In the genomic region with DNA sequence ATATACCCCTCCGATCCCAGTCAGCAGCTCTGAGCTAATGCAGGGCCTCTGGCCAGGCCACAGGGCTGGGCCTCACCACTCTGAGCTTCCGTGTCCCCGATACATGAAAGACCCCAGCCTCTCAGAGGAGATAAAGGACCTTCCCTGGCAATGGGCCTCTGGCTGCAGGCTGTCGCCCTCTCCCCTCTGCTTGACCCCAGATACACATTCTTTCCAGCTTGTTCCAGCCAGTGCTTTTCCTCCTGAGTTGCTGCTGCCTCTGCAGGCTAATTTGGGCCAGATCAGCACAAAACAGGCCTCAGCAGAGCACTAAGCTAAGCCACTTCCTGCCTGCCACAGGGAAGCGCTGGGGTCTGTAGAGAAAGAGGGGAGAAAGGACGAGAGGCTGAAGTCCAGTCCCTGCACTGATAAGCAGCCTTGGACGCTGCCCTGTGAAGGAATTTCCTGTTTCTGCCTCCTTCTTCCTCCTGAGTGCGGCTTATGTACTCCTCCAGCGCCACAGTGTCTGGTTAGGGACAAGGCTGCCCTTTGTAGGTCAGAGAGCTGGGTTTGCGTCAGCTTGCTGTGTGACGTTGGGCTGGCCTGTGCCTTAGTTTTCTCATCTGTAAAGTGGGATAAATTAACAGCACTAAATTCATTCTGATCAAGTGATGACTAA, we compare ENCODE assay signal across 1 cellular context.
A peak's percentile ranks its signal among the peaks of the same experiment; 100 is the strongest.
TF ChIP-seq lines count a peak whose summit lies in the region.

No MANE protein-coding gene starts in this region.

TF ChIP-seq in HepG2, 621 proteins besides CTCF, POLR2A, EP300 and RAD21 (continued from another document and continues in another):
- TF ChIP-seq, protein P1, sequence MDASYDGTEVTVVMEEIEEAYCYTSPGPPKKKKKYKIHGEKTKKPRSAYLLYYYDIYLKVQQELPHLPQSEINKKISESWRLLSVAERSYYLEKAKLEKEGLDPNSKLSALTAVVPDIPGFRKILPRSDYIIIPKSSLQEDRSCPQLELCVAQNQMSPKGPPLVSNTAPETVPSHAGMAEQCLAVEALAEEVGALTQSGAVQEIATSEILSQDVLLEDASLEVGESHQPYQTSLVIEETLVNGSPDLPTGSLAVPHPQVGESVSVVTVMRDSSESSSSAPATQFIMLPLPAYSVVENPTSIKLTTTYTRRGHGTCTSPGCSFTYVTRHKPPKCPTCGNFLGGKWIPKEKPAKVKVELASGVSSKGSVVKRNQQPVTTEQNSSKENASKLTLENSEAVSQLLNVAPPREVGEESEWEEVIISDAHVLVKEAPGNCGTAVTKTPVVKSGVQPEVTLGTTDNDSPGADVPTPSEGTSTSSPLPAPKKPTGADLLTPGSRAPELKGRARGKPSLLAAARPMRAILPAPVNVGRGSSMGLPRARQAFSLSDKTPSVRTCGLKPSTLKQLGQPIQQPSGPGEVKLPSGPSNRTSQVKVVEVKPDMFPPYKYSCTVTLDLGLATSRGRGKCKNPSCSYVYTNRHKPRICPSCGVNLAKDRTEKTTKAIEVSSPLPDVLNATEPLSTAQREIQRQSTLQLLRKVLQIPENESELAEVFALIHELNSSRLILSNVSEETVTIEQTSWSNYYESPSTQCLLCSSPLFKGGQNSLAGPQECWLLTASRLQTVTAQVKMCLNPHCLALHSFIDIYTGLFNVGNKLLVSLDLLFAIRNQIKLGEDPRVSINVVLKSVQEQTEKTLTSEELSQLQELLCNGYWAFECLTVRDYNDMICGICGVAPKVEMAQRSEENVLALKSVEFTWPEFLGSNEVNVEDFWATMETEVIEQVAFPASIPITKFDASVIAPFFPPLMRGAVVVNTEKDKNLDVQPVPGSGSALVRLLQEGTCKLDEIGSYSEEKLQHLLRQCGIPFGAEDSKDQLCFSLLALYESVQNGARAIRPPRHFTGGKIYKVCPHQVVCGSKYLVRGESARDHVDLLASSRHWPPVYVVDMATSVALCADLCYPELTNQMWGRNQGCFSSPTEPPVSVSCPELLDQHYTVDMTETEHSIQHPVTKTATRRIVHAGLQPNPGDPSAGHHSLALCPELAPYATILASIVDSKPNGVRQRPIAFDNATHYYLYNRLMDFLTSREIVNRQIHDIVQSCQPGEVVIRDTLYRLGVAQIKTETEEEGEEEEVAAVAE (CRISPR knock-in tag; IDR thresholded peaks at IDR 0.05; ENCODE audit: borderline replicate concordance) = peak; percentile 50; the same call in 1 of the 2 replicates
- TF ChIP-seq MAFF (IDR thresholded peaks at IDR 0.05; ENCODE audit: low read depth, low read length) (peak; percentile 98), KLF15 (CRISPR knock-in tag; IDR thresholded peaks at IDR 0.05; ENCODE audit: borderline replicate concordance) (no peak), ZNF567 (CRISPR knock-in tag; IDR thresholded peaks at IDR 0.05; ENCODE audit: borderline replicate concordance) (no peak), ZZZ3 (CRISPR knock-in tag; IDR thresholded peaks at IDR 0.05; ENCODE audit: borderline replicate concordance) (no peak), ZNF180 (CRISPR knock-in tag; IDR thresholded peaks at IDR 0.05; ENCODE audit: borderline replicate concordance, low read depth) (0 out of 2 replicates have a peak, but pooled peaks have one; percentile 51), KLF12 (CRISPR knock-in tag; IDR thresholded peaks at IDR 0.05; ENCODE audit: borderline replicate concordance) (peak; percentile 67; the same call in 1 of the 2 replicates), MBNL3 (CRISPR knock-in tag; conservative IDR thresholded peaks at IDR 0.05) (no peak), MAF1 (CRISPR knock-in tag; IDR thresholded peaks at IDR 0.05; ENCODE audit: borderline replicate concordance) (0 out of 2 replicates have a peak, but pooled peaks have one; percentile 66), AGO2 (optimal IDR thresholded peaks at IDR 0.05; ENCODE audit: low read depth, low read length) (no peak), NRL (CRISPR knock-in tag; IDR thresholded peaks at IDR 0.05; ENCODE audit: borderline replicate concordance) (no peak; the same call in 1 of the 2 replicates), TAF1 (CRISPR knock-in tag; IDR thresholded peaks at IDR 0.05) (peak; percentile 50; the same call in 1 of the 2 replicates), ZNF282 (IDR thresholded peaks at IDR 0.05; ENCODE audit: partially characterized antibody) (no peak), ZNF317 (CRISPR knock-in tag; IDR thresholded peaks at IDR 0.05) (peak; percentile 49; the same call in 1 of the 2 replicates), CAMTA2 (CRISPR knock-in tag; IDR thresholded peaks at IDR 0.05; ENCODE audit: borderline replicate concordance) (no peak), SKI (IDR thresholded peaks at IDR 0.05; ENCODE audit: partially characterized antibody) (peak; percentile 66), RFX3 (CRISPR knock-in tag; IDR thresholded peaks at IDR 0.05) (no peak), PHF8 (CRISPR knock-in tag; IDR thresholded peaks at IDR 0.05) (peak; percentile 66), ATAD3A (CRISPR knock-in tag; IDR thresholded peaks at IDR 0.05) (no peak), ZNF124 (CRISPR knock-in tag; IDR thresholded peaks at IDR 0.05) (peak; percentile 79), EHMT2 (IDR thresholded peaks at IDR 0.05; ENCODE audit: borderline replicate concordance, low read depth, low read length) (peak; percentile 46; the same call in 1 of the 2 replicates), SMAD9 (CRISPR knock-in tag; IDR thresholded peaks at IDR 0.05) (0 out of 2 replicates have a peak, but pooled peaks have one; percentile 47)
- TF ChIP-seq, protein P2, sequence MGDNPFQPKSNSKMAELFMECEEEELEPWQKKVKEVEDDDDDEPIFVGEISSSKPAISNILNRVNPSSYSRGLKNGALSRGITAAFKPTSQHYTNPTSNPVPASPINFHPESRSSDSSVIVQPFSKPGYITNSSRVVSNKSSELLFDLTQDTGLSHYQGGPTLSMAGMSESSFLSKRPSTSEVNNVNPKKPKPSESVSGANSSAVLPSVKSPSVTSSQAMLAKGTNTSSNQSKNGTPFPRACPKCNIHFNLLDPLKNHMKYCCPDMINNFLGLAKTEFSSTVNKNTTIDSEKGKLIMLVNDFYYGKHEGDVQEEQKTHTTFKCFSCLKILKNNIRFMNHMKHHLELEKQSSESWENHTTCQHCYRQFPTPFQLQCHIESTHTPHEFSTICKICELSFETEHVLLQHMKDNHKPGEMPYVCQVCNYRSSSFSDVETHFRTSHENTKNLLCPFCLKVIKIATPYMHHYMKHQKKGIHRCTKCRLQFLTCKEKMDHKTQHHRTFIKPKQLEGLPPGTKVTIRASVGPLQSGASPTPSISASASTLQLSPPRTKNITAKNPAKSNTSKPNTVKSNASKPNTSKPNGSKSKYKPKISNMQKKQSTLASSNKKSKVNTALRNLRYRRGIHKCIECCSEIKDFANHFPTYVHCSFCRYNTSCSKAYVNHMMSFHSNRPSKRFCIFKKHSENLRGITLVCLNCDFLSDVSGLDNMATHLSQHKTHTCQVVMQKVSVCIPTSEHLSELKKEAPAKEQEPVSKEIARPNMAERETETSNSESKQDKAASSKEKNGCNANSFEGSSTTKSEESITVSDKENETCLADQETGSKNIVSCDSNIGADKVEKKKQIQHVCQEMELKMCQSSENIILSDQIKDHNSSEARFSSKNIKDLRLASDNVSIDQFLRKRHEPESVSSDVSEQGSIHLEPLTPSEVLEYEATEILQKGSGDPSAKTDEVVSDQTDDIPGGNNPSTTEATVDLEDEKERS (CRISPR knock-in tag; IDR thresholded peaks at IDR 0.05) = peak; percentile 98
- TF ChIP-seq, protein P3, sequence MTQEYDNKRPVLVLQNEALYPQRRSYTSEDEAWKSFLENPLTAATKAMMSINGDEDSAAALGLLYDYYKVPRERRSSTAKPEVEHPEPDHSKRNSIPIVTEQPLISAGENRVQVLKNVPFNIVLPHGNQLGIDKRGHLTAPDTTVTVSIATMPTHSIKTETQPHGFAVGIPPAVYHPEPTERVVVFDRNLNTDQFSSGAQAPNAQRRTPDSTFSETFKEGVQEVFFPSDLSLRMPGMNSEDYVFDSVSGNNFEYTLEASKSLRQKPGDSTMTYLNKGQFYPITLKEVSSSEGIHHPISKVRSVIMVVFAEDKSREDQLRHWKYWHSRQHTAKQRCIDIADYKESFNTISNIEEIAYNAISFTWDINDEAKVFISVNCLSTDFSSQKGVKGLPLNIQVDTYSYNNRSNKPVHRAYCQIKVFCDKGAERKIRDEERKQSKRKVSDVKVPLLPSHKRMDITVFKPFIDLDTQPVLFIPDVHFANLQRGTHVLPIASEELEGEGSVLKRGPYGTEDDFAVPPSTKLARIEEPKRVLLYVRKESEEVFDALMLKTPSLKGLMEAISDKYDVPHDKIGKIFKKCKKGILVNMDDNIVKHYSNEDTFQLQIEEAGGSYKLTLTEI (CRISPR knock-in tag; conservative IDR thresholded peaks at IDR 0.05) = no peak
- TF ChIP-seq, protein P4, sequence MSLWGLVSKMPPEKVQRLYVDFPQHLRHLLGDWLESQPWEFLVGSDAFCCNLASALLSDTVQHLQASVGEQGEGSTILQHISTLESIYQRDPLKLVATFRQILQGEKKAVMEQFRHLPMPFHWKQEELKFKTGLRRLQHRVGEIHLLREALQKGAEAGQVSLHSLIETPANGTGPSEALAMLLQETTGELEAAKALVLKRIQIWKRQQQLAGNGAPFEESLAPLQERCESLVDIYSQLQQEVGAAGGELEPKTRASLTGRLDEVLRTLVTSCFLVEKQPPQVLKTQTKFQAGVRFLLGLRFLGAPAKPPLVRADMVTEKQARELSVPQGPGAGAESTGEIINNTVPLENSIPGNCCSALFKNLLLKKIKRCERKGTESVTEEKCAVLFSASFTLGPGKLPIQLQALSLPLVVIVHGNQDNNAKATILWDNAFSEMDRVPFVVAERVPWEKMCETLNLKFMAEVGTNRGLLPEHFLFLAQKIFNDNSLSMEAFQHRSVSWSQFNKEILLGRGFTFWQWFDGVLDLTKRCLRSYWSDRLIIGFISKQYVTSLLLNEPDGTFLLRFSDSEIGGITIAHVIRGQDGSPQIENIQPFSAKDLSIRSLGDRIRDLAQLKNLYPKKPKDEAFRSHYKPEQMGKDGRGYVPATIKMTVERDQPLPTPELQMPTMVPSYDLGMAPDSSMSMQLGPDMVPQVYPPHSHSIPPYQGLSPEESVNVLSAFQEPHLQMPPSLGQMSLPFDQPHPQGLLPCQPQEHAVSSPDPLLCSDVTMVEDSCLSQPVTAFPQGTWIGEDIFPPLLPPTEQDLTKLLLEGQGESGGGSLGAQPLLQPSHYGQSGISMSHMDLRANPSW (CRISPR knock-in tag; IDR thresholded peaks at IDR 0.05; ENCODE audit: borderline replicate concordance) = no peak
- TF ChIP-seq, protein P5, sequence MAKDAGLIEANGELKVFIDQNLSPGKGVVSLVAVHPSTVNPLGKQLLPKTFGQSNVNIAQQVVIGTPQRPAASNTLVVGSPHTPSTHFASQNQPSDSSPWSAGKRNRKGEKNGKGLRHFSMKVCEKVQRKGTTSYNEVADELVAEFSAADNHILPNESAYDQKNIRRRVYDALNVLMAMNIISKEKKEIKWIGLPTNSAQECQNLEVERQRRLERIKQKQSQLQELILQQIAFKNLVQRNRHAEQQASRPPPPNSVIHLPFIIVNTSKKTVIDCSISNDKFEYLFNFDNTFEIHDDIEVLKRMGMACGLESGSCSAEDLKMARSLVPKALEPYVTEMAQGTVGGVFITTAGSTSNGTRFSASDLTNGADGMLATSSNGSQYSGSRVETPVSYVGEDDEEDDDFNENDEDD (CRISPR knock-in tag; IDR thresholded peaks at IDR 0.05; ENCODE audit: borderline replicate concordance) = no peak
- TF ChIP-seq, protein P6, sequence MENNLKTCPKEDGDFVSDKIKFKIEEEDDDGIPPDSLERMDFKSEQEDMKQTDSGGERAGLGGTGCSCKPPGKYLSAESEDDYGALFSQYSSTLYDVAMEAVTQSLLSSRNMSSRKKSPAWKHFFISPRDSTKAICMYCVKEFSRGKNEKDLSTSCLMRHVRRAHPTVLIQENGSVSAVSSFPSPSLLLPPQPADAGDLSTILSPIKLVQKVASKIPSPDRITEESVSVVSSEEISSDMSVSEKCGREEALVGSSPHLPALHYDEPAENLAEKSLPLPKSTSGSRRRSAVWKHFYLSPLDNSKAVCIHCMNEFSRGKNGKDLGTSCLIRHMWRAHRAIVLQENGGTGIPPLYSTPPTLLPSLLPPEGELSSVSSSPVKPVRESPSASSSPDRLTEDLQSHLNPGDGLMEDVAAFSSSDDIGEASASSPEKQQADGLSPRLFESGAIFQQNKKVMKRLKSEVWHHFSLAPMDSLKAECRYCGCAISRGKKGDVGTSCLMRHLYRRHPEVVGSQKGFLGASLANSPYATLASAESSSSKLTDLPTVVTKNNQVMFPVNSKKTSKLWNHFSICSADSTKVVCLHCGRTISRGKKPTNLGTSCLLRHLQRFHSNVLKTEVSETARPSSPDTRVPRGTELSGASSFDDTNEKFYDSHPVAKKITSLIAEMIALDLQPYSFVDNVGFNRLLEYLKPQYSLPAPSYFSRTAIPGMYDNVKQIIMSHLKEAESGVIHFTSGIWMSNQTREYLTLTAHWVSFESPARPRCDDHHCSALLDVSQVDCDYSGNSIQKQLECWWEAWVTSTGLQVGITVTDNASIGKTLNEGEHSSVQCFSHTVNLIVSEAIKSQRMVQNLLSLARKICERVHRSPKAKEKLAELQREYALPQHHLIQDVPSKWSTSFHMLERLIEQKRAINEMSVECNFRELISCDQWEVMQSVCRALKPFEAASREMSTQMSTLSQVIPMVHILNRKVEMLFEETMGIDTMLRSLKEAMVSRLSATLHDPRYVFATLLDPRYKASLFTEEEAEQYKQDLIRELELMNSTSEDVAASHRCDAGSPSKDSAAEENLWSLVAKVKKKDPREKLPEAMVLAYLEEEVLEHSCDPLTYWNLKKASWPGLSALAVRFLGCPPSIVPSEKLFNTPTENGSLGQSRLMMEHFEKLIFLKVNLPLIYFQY (CRISPR knock-in tag; IDR thresholded peaks at IDR 0.05; ENCODE audit: borderline replicate concordance) = peak; percentile 84; the same call in 1 of the 2 replicates
- TF ChIP-seq, protein P7, sequence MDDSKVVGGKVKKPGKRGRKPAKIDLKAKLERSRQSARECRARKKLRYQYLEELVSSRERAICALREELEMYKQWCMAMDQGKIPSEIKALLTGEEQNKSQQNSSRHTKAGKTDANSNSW (CRISPR knock-in tag; IDR thresholded peaks at IDR 0.05; ENCODE audit: borderline replicate concordance) = no peak
- TF ChIP-seq, protein P8, sequence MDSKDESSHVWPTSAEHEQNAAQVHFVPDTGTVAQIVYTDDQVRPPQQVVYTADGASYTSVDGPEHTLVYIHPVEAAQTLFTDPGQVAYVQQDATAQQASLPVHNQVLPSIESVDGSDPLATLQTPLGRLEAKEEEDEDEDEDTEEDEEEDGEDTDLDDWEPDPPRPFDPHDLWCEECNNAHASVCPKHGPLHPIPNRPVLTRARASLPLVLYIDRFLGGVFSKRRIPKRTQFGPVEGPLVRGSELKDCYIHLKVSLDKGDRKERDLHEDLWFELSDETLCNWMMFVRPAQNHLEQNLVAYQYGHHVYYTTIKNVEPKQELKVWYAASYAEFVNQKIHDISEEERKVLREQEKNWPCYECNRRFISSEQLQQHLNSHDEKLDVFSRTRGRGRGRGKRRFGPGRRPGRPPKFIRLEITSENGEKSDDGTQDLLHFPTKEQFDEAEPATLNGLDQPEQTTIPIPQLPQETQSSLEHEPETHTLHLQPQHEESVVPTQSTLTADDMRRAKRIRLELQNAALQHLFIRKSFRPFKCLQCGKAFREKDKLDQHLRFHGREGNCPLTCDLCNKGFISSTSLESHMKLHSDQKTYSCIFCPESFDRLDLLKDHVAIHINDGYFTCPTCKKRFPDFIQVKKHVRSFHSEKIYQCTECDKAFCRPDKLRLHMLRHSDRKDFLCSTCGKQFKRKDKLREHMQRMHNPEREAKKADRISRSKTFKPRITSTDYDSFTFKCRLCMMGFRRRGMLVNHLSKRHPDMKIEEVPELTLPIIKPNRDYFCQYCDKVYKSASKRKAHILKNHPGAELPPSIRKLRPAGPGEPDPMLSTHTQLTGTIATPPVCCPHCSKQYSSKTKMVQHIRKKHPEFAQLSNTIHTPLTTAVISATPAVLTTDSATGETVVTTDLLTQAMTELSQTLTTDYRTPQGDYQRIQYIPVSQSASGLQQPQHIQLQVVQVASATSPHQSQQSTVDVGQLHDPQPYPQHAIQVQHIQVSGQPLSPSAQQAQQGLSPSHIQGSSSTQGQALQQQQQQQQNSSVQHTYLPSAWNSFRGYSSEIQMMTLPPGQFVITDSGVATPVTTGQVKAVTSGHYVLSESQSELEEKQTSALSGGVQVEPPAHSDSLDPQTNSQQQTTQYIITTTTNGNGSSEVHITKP (CRISPR knock-in tag; IDR thresholded peaks at IDR 0.05; ENCODE audit: low read depth) = 0 out of 2 replicates have a peak, but pooled peaks have one; percentile 73
